Comparison of ENCODE assay signal across 1 cellular context in the genomic region with DNA sequence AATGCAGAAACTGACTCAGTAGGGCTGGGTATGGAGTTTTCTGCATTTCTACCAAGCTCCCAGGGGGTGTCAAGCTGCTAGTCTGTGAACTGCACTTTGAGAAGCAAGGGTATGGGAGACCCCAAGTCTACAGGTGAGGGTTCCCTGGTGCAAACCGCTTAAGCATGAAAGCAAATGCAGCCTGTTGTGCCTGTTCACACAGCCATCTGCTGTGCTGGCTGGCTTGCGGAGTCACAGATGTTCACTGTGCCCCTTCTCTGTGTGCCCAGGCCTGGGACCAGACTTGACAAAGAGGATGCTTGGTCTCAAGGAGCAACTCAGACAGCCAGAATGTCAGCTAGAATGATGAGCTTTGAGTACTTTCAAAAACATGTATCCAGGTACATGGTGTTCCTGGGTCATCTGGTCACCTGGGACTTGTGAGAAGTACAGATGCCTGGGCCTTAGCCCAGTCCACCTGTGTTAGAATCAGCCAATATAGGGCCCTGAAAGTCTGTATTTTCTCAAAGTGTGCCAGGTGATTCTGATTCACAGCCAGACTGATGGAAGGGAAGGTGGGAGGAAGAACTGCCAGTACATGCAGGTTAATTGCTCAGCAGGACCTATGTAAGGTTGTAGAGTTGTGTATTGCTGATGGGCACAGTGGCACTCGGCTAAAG.
TF ChIP-seq lines count a peak whose summit lies in the region.

No MANE protein-coding gene starts in this region.

TF ChIP-seq in endothelial cell of umbilical vein, 7 proteins besides CTCF, POLR2A, EP300 and RAD21:
- TF ChIP-seq FOS (IDR thresholded peaks at IDR 0.05; ENCODE audit: borderline replicate concordance, insufficient read depth, low read length) (no peak), MYC (IDR thresholded peaks at IDR 0.05; ENCODE audit: low read depth, low read length) (no peak), JUN (IDR thresholded peaks at IDR 0.05; ENCODE audit: borderline replicate concordance, insufficient read depth, insufficient read length, low read depth) (no peak), GATA2 (IDR thresholded peaks at IDR 0.05; ENCODE audit: insufficient read depth, insufficient read length, low read depth, low read length) (no peak), POLR2AphosphoS5 (IDR thresholded peaks at IDR 0.05; ENCODE audit: insufficient read depth, low read depth, low read length) (no peak)
- TF ChIP-seq, protein P1, sequence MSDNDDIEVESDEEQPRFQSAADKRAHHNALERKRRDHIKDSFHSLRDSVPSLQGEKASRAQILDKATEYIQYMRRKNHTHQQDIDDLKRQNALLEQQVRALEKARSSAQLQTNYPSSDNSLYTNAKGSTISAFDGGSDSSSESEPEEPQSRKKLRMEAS (IDR thresholded peaks at IDR 0.05; ENCODE audit: insufficient read depth, insufficient read length): no peak
